In genomic region chr4:40265910-40266274, GRCh38 we compare ENCODE assay signal across 16 cellular contexts.
DNase-seq lines count a peak whose midpoint lies in the region; ATAC-seq and TF ChIP-seq lines count a peak whose summit lies in the region.
"Had no signal": no experiment of that assay in that cellular context is flagged by ENCODE, and none has a peak within 500 bp of the region (broad histone marks: within the 10 kb centered on the region; RNA-seq: fewer than 3 reads in every experiment).

No MANE protein-coding gene starts in this region.

- CTCF ChIA-PET in CD8-positive, alpha-beta T cell (lab: Charles Lee) = interaction anchor here (0.7 to 1.6 kb wide), 10 partner anchors 8 to 116 kb away, joined by 3 to 6 read pairs (median 4); no protein-coding TSS in a partner anchor

- no peaks in the 10 kb centered on the region for H3K9me3 Mint-ChIP-seq in CD8-positive, alpha-beta T cell
- no peaks in the 10 kb centered on the region for H3K9me3 Mint-ChIP-seq in activated T-helper 17 cell treated with anti-CD3 and anti-CD28 coated beads, Interleukin-2, amount 50 U/mL, for 72 hours
- H3K9me3 Mint-ChIP-seq: dendritic cell treated with granulocyte-macrophage colony-stimulating factor and Interleukin-4, amounts not matched to agents 40 ng/mL and 50 ng/mL, for 4 days had no signal

- H2BK5ac ChIP-seq in neuronal stem cell (ENCODE audit: low read length) = no peak overlapping the region

- peak overlapping the region; percentile 74 for H3K4me3 Mint-ChIP-seq in CD8-positive, alpha-beta T cell
- H3K4me3 Mint-ChIP-seq in activated T-helper 17 cell treated with anti-CD3 and anti-CD28 coated beads, Interleukin-2, amount 50 U/mL, for 72 hours = peak overlapping the region; percentile 61
- H3K4me3 Mint-ChIP-seq: dendritic cell treated with granulocyte-macrophage colony-stimulating factor and Interleukin-4, amounts not matched to agents 40 ng/mL and 50 ng/mL, for 4 days had no signal

- peak overlapping the region; percentile 80 for H2AFZ ChIP-seq in neuronal stem cell (ENCODE audit: low read length)
- H2AFZ ChIP-seq: hepatocyte had no signal

- H3K18ac ChIP-seq in neuronal stem cell (ENCODE audit: low read length) = peak overlapping the region; percentile 20

- no peak for ATAC-seq in CD8-positive, alpha-beta T cell
- peak; percentile 19 for ATAC-seq in HG03108 (IDR thresholded peaks at IDR 0.05; ENCODE audit: unreplicated experiment)
- peak; percentile 49 for ATAC-seq in activated T-helper 17 cell treated with anti-CD3 and anti-CD28 coated beads, Interleukin-2, amount 50 U/mL, for 72 hours (replicated peaks)
- ATAC-seq: psoas muscle had no signal

- no peaks in the 10 kb centered on the region for H3K9me3 ChIP-seq in CD8-positive, alpha-beta T cell (ENCODE audit: low read length)
- H3K9me3 ChIP-seq in neuronal stem cell (replicated peaks in 1 of 2; ENCODE audit: control insufficient read depth in 2 of 2, insufficient read depth in 1 of 2, low read depth in 1 of 2, low read length in 2 of 2) = no peaks in the 10 kb centered on the region
- H3K9me3 ChIP-seq in transverse colon = no peaks in the 10 kb centered on the region
- no peaks in the 10 kb centered on the region for H3K9me3 ChIP-seq in testis
- H3K9me3 ChIP-seq: esophagus squamous epithelium, psoas muscle, tibial nerve had no signal

- DNase-seq in CD8-positive, alpha-beta T cell = no peak
- no peak for DNase-seq in neuronal stem cell (ENCODE audit: low spot score)
- no peak for DNase-seq in transverse colon
- no peak for DNase-seq in testis
- DNase-seq in islet precursor cell = no peak
- DNase-seq in DMS79 treated with DMSO at 0.1 percent for 48 hours (lab: John Stamatoyannopoulos, UW) = no peak
- DNase-seq: esophagus squamous epithelium, HCEC 1CT, left cardiac atrium, NCI-H187, psoas muscle had no signal

- H3K4me3 ChIP-seq in CD8-positive, alpha-beta T cell (ENCODE audit: low read depth, low read length) = peak overlapping the region; percentile 7
- H3K4me3 ChIP-seq in neuronal stem cell (ENCODE audit: low read length in 2 of 2) (no peak overlapping the region), transverse colon (no peak overlapping the region), testis (no peak overlapping the region)
- H3K4me3 ChIP-seq: esophagus squamous epithelium, hepatocyte, psoas muscle, tibial nerve had no signal

- H3K27me3 ChIP-seq in CD8-positive, alpha-beta T cell (ENCODE audit: insufficient read depth, low read length) = no peaks in the 10 kb centered on the region
- no peaks in the 10 kb centered on the region for H3K27me3 ChIP-seq in neuronal stem cell (ENCODE audit: control insufficient read depth in 3 of 3, insufficient read depth in 3 of 3, low read depth in 1 of 3, low read length in 3 of 3)
- H3K27me3 ChIP-seq in transverse colon = no peaks in the 10 kb centered on the region
- no peaks in the 10 kb centered on the region for H3K27me3 ChIP-seq in testis
- H3K27me3 ChIP-seq: esophagus squamous epithelium, hepatocyte, tibial nerve had no signal

- POLR2A ChIA-PET in CD8-positive, alpha-beta T cell (lab: Charles Lee) = interaction anchor here (0.7 to 2.4 kb wide), 17 partner anchors 9 to 74 kb away, joined by 3 to 10 read pairs (median 4); no protein-coding TSS in a partner anchor

- no peaks in the 10 kb centered on the region for H3K36me3 ChIP-seq in CD8-positive, alpha-beta T cell (ENCODE audit: insufficient read depth, low read length)
- H3K36me3 ChIP-seq in neuronal stem cell (replicated peaks in 1 of 2; ENCODE audit: control insufficient read depth in 2 of 2, insufficient read depth in 2 of 2, low read length in 2 of 2) (no peaks in the 10 kb centered on the region), transverse colon (no peaks in the 10 kb centered on the region), testis (ENCODE audit: low read depth, missing control alignments) (no peaks in the 10 kb centered on the region)
- H3K36me3 ChIP-seq: esophagus squamous epithelium, tibial nerve had no signal

- H2BK120ac ChIP-seq in neuronal stem cell (ENCODE audit: low read depth, low read length) = no peak overlapping the region

- no peak for TF ChIP-seq CTCF in CD8-positive, alpha-beta T cell (IDR thresholded peaks at IDR 0.05)
- TF ChIP-seq CTCF in transverse colon (IDR thresholded peaks at IDR 0.05) (no peak), testis (IDR thresholded peaks at IDR 0.05) (no peak)

- H4K91ac ChIP-seq in neuronal stem cell (ENCODE audit: low read depth, low read length, poor library complexity) = no peak overlapping the region

- no peak overlapping the region for H3K4ac ChIP-seq in neuronal stem cell (ENCODE audit: low read length)

- H3K9ac ChIP-seq in neuronal stem cell (ENCODE audit: low read depth, low read length, poor library complexity) = no peak overlapping the region

- no peak for TF ChIP-seq EP300 in transverse colon (IDR thresholded peaks at IDR 0.05; ENCODE audit: low read depth)

- no peak overlapping the region for H3K23ac ChIP-seq in neuronal stem cell (ENCODE audit: low read depth, low read length, poor library complexity)

- no peaks in the 10 kb centered on the region for H3K79me1 ChIP-seq in neuronal stem cell (ENCODE audit: low read depth, low read length)

- peak overlapping the region; percentile 49 for H3K14ac ChIP-seq in neuronal stem cell (ENCODE audit: low read length)

- no peak overlapping the region for H2BK15ac ChIP-seq in neuronal stem cell (ENCODE audit: low read length)

- intact Hi-C loops in CD8-positive, alpha-beta T cell (cut with DNase I, micrococcal nuclease) = loop anchor here (1.0 to 5.0 kb wide), 3 partner anchors 19 to 43 kb away; no protein-coding TSS in a partner anchor
- intact Hi-C loops in transverse colon (cut with DNase I; ENCODE audit: low total_unique reads) (no loop called here), testis (cut with DNase I; ENCODE audit: low total_unique reads) (no loop called here)

- H2AK5ac ChIP-seq in neuronal stem cell (ENCODE audit: low read depth, low read length) = peak overlapping the region; percentile 41

- peak overlapping the region; percentile 98 for H3K27ac Mint-ChIP-seq in CD8-positive, alpha-beta T cell
- peak overlapping the region; percentile 67 for H3K27ac Mint-ChIP-seq in activated T-helper 17 cell treated with anti-CD3 and anti-CD28 coated beads, Interleukin-2, amount 50 U/mL, for 72 hours
- H3K27ac Mint-ChIP-seq: dendritic cell treated with granulocyte-macrophage colony-stimulating factor and Interleukin-4, amounts not matched to agents 40 ng/mL and 50 ng/mL, for 4 days had no signal

- in situ Hi-C loops in transverse colon (cut with MboI; ENCODE audit: low pct_ligation_motif_present in 1 of 4, low pct_unique_long_range_greater_than_20kb in 1 of 4, low sequenced_read_pairs in 3 of 4) = no loop called here

- peak overlapping the region; percentile 41 for H3K27ac ChIP-seq in CD8-positive, alpha-beta T cell (ENCODE audit: low read depth, low read length)
- H3K27ac ChIP-seq in neuronal stem cell (replicated peaks; ENCODE audit: low read length) = peak overlapping the region; percentile 66
- H3K27ac ChIP-seq in transverse colon = no peak overlapping the region
- no peak overlapping the region for H3K27ac ChIP-seq in testis
- H3K27ac ChIP-seq: esophagus squamous epithelium, hepatocyte, psoas muscle, tibial nerve had no signal

- H2BK12ac ChIP-seq in neuronal stem cell (ENCODE audit: low read length) = no peak overlapping the region

- H3K27me3 Mint-ChIP-seq in CD8-positive, alpha-beta T cell (ENCODE audit: low read depth) = no peaks in the 10 kb centered on the region
- no peaks in the 10 kb centered on the region for H3K27me3 Mint-ChIP-seq in activated T-helper 17 cell treated with anti-CD3 and anti-CD28 coated beads, Interleukin-2, amount 50 U/mL, for 72 hours

- TF ChIP-seq POLR2A in transverse colon (IDR thresholded peaks at IDR 0.05) (no peak), testis (IDR thresholded peaks at IDR 0.05) (no peak)

- no peak overlapping the region for H4K8ac ChIP-seq in neuronal stem cell (ENCODE audit: low read depth, low read length)

- H3K36me3 Mint-ChIP-seq in CD8-positive, alpha-beta T cell = peaks cover 4% of the 10 kb centered on the region
- H3K36me3 Mint-ChIP-seq in activated T-helper 17 cell treated with anti-CD3 and anti-CD28 coated beads, Interleukin-2, amount 50 U/mL, for 72 hours (ENCODE audit: low read depth) = no peaks in the 10 kb centered on the region

- no CpG with 5 or more reads among the region's 4 CpGs for WGBS in neuronal stem cell (ENCODE audit: extremely low coverage in 2 of 2, insufficient read length in 2 of 2, insufficient replicate concordance in 1 of 2), 2 donors
- 62 to 73% methylated on average over 4 of the region's 4 CpGs for WGBS in transverse colon (ENCODE audit: low coverage in 1 of 2), 2 donors
- WGBS in testis, 2 donors = 93 to 94% methylated on average over 4 of the region's 4 CpGs

- no peak overlapping the region for H3K4me2 ChIP-seq in neuronal stem cell (ENCODE audit: insufficient read depth, low read length, poor library complexity, severe bottlenecking)
- H3K4me2 ChIP-seq: hepatocyte had no signal

- H3K4me1 Mint-ChIP-seq in CD8-positive, alpha-beta T cell (ENCODE audit: low read depth) = peaks cover 79% of the 10 kb centered on the region
- H3K4me1 Mint-ChIP-seq in activated T-helper 17 cell treated with anti-CD3 and anti-CD28 coated beads, Interleukin-2, amount 50 U/mL, for 72 hours = peaks cover 18% of the 10 kb centered on the region

- peaks cover 66% of the 10 kb centered on the region for H3K4me1 ChIP-seq in CD8-positive, alpha-beta T cell (ENCODE audit: insufficient read depth, low read length)
- H3K4me1 ChIP-seq in neuronal stem cell (ENCODE audit: control insufficient read depth in 2 of 2, insufficient read depth in 1 of 2, low read depth in 1 of 2, low read length in 2 of 2) = peaks cover 16% of the 10 kb centered on the region in 2 donors
- no peaks in the 10 kb centered on the region for H3K4me1 ChIP-seq in transverse colon
- H3K4me1 ChIP-seq in testis = no peaks in the 10 kb centered on the region
- H3K4me1 ChIP-seq: psoas muscle had no signal

Comparison
In these comparisons a context has a peak if more than half of its experiments do, and no peak if none do; other contexts are left out.
1. H3K27ac ChIP-seq: peak in CD8-positive, alpha-beta T cell (single experiment) and neuronal stem cell (single experiment); none in transverse colon (0 of 4) and testis (0 of 2).
2. intact Hi-C loops: an anchor here in CD8-positive, alpha-beta T cell (1.0 to 5.0 kb wide); none called in transverse colon and testis.